ENCODE assay signal across 9 cellular contexts in genomic region chr19:44718441-44719261, GRCh38. TPM values are rescaled to one million over a fixed set of nuclear protein-coding genes. Genes with fewer than 3 reads are reported as not detected.
A peak's percentile ranks its signal among the peaks of the same experiment; 100 is the strongest.
DNase-seq lines count a peak whose midpoint lies in the region; ATAC-seq and TF ChIP-seq lines count a peak whose summit lies in the region.
"Had no signal": no experiment of that assay in that cellular context is flagged by ENCODE, and none has a peak within 500 bp of the region (broad histone marks: within the 10 kb centered on the region; RNA-seq: fewer than 3 reads in every experiment).

No MANE protein-coding gene starts in this region.

- intact Hi-C loops in natural killer cell (cut with micrococcal nuclease) = no loop called here
- intact Hi-C loops in aorta (cut with DNase I) = no loop called here

- H2BK12ac ChIP-seq in mesenchymal stem cell (ENCODE audit: low read length in 2 of 2) = peak overlapping the region; percentile 84 to 99

- H3K4me1 ChIP-seq in duodenal mucosa (ENCODE audit: control insufficient read depth in 1 of 2, insufficient read depth in 2 of 2, low read length in 2 of 2) = peaks cover 26 to 27% of the 10 kb centered on the region in 2 donors
- peaks cover 17% of the 10 kb centered on the region for H3K4me1 ChIP-seq in mesenchymal stem cell (ENCODE audit: control insufficient read depth, insufficient read depth, low read depth, low read length)
- H3K4me1 ChIP-seq in aorta (ENCODE audit: control insufficient read depth in 1 of 2, insufficient read depth in 2 of 2, low read length in 2 of 2) = no peaks in the 10 kb centered on the region

- peaks cover 3% of the 10 kb centered on the region for H3K9me3 Mint-ChIP-seq in natural killer cell treated with Interleukin-12 subunit alpha and Interleukin-12 subunit beta and Interleukin-15 and Interleukin-18, amount 100 ng/mL, for 72 hours
- H3K9me3 Mint-ChIP-seq in natural killer cell = peaks cover 0 to 2% of the 10 kb centered on the region in 2 donors

- peak overlapping the region; percentile 55 for H3K4me2 ChIP-seq in mesenchymal stem cell (ENCODE audit: low read length, poor library complexity, severe bottlenecking)

- H3K9ac ChIP-seq in duodenal mucosa (ENCODE audit: low read depth in 1 of 2, low read length in 2 of 2) (peak overlapping the region; percentile 57), mesenchymal stem cell (ENCODE audit: low read length) (peak overlapping the region; percentile 71)

- H3K9me3 ChIP-seq in duodenal mucosa (ENCODE audit: control insufficient read depth in 1 of 2, low read length in 2 of 2) (peaks cover 6 to 10% of the 10 kb centered on the region in 2 donors), mesenchymal stem cell (ENCODE audit: control insufficient read depth, low read length) (peaks cover 5% of the 10 kb centered on the region), aorta (ENCODE audit: control insufficient read depth, low read length) (no peaks in the 10 kb centered on the region)

- peak overlapping the region in 1 of 2 donors; percentile 32 for H3K4me3 ChIP-seq in duodenal mucosa (ENCODE audit: low read depth in 1 of 2, low read length in 2 of 2)
- H3K4me3 ChIP-seq in mesenchymal stem cell (ENCODE audit: insufficient read depth in 1 of 2, low read depth in 1 of 2, low read length in 2 of 2) = peak overlapping the region in 1 of 2 experiments; percentile 4
- no peak overlapping the region for H3K4me3 ChIP-seq in aorta (ENCODE audit: low read length in 2 of 2)

- no peak for ATAC-seq in natural killer cell treated with Interleukin-12 subunit alpha and Interleukin-12 subunit beta and Interleukin-15 and Interleukin-18, amount 100 ng/mL, for 72 hours
- ATAC-seq in natural killer cell (no peak), aorta (ENCODE audit: low FRiP score) (peak; percentile 83), GM19324 (IDR thresholded peaks at IDR 0.05; ENCODE audit: low FRiP score, unreplicated experiment) (no peak)

- no peak overlapping the region for H3K23ac ChIP-seq in mesenchymal stem cell (ENCODE audit: low read length in 2 of 2)

- H3K36me3 Mint-ChIP-seq in natural killer cell treated with Interleukin-12 subunit alpha and Interleukin-12 subunit beta and Interleukin-15 and Interleukin-18, amount 100 ng/mL, for 72 hours = peaks cover 17% of the 10 kb centered on the region
- no peaks in the 10 kb centered on the region for H3K36me3 Mint-ChIP-seq in natural killer cell

- H3K27me3 ChIP-seq in duodenal mucosa (ENCODE audit: control insufficient read depth in 1 of 2, insufficient read depth in 2 of 2, low read length in 2 of 2) (no peaks in the 10 kb centered on the region), mesenchymal stem cell (ENCODE audit: control insufficient read depth in 1 of 2, insufficient read depth in 1 of 2, low read length in 2 of 2) (no peaks in the 10 kb centered on the region), aorta (ENCODE audit: control insufficient read depth in 1 of 2, insufficient read depth in 2 of 2, low read length in 1 of 2) (no peaks in the 10 kb centered on the region)

- H4K91ac ChIP-seq in mesenchymal stem cell (ENCODE audit: low read length) = peak overlapping the region; percentile 99

- H3K4ac ChIP-seq in mesenchymal stem cell (ENCODE audit: low read depth in 1 of 2, low read length in 2 of 2) = peak overlapping the region; percentile 69 to 91

- DNase-seq in natural killer cell treated with Interleukin-12 subunit alpha and Interleukin-12 subunit beta and Interleukin-15 and Interleukin-18, amount 100 ng/mL, for 72 hours (ENCODE audit: low spot score) = peak; percentile 8
- DNase-seq in natural killer cell (no peak), mesenchymal stem cell (peak; percentile 83), aorta (peak; percentile 87 to 91), Kasumi-1 (lab: John Stamatoyannopoulos, UW) (no peak), DMS114 treated with DMSO at 0.1 percent for 48 hours (lab: John Stamatoyannopoulos, UW; ENCODE audit: unreplicated experiment) (no peak)

- H2BK15ac ChIP-seq in mesenchymal stem cell (ENCODE audit: low read depth, poor library complexity, severe bottlenecking) = peak overlapping the region; percentile 92

- H3K27ac ChIP-seq in duodenal mucosa (ENCODE audit: low read depth, low read length) = peak overlapping the region; percentile 66
- H3K27ac ChIP-seq in mesenchymal stem cell (ENCODE audit: low read length, poor library complexity, severe bottlenecking) = peak overlapping the region; percentile 61
- H3K27ac ChIP-seq in aorta (ENCODE audit: low read depth in 1 of 2, low read length in 2 of 2) = peak overlapping the region in 1 of 2 donors; percentile 39

- peak overlapping the region; percentile 98 for H3K18ac ChIP-seq in mesenchymal stem cell (ENCODE audit: low read depth in 1 of 2, low read length in 2 of 2)

- TF ChIP-seq CTCF in natural killer cell (IDR thresholded peaks at IDR 0.05) = no peak

- peak overlapping the region; percentile 68 for H2BK5ac ChIP-seq in mesenchymal stem cell (ENCODE audit: low read depth, low read length, poor library complexity, severe bottlenecking)

- peak overlapping the region in 1 of 2 donors; percentile 84 for H3K27ac Mint-ChIP-seq in natural killer cell treated with Interleukin-12 subunit alpha and Interleukin-12 subunit beta and Interleukin-15 and Interleukin-18, amount 100 ng/mL, for 72 hours
- no peak overlapping the region for H3K27ac Mint-ChIP-seq in natural killer cell

- peak overlapping the region; percentile 86 for H2BK120ac ChIP-seq in mesenchymal stem cell (ENCODE audit: low read depth, low read length)

- H2AFZ ChIP-seq in mesenchymal stem cell (ENCODE audit: low read depth, low read length) = no peak overlapping the region

- H3K4me1 Mint-ChIP-seq in natural killer cell treated with Interleukin-12 subunit alpha and Interleukin-12 subunit beta and Interleukin-15 and Interleukin-18, amount 100 ng/mL, for 72 hours (ENCODE audit: low read depth in 2 of 2) = peaks cover 17 to 22% of the 10 kb centered on the region in 2 donors
- peaks cover 0 to 2% of the 10 kb centered on the region in 2 donors for H3K4me1 Mint-ChIP-seq in natural killer cell

- no peaks in the 10 kb centered on the region for H3K27me3 Mint-ChIP-seq in natural killer cell treated with Interleukin-12 subunit alpha and Interleukin-12 subunit beta and Interleukin-15 and Interleukin-18, amount 100 ng/mL, for 72 hours
- peaks cover 0 to 4% of the 10 kb centered on the region in 2 donors for H3K27me3 Mint-ChIP-seq in natural killer cell (ENCODE audit: low read depth in 2 of 2)

- 44% methylated on average over 10 of the region's 11 CpGs for WGBS in mesenchymal stem cell
- 9 to 11% methylated on average over 11 of the region's 11 CpGs for WGBS in aorta, 2 donors

- no peaks in the 10 kb centered on the region for H3K79me1 ChIP-seq in mesenchymal stem cell (replicated peaks; ENCODE audit: low read length, poor library complexity, severe bottlenecking)

- H2AK5ac ChIP-seq in mesenchymal stem cell (ENCODE audit: low read length, severe bottlenecking) = peak overlapping the region; percentile 82

- H4K8ac ChIP-seq in mesenchymal stem cell (ENCODE audit: low read length) = peak overlapping the region; percentile 97

- peak overlapping the region in 1 of 2 experiments; percentile 35 for H3K14ac ChIP-seq in mesenchymal stem cell (ENCODE audit: low read length in 2 of 2)

- H3K36me3 ChIP-seq in duodenal mucosa (ENCODE audit: control insufficient read depth in 1 of 2, insufficient read depth in 2 of 2, low read length in 2 of 2) (no peaks in the 10 kb centered on the region), mesenchymal stem cell (ENCODE audit: control insufficient read depth in 1 of 2, insufficient read depth in 2 of 2, low read depth in 1 of 2, low read length in 2 of 2) (no peaks in the 10 kb centered on the region), aorta (ENCODE audit: control insufficient read depth in 1 of 2, insufficient read depth in 2 of 2, low read length in 1 of 2) (no peaks in the 10 kb centered on the region)

- no peak overlapping the region for H3K4me3 Mint-ChIP-seq in natural killer cell treated with Interleukin-12 subunit alpha and Interleukin-12 subunit beta and Interleukin-15 and Interleukin-18, amount 100 ng/mL, for 72 hours
- no peak overlapping the region for H3K4me3 Mint-ChIP-seq in natural killer cell

RNA-seq across cellular contexts. Expression of gene CEACAM16, which starts 19.7 kb away (rescaled TPM):
- not detected for total RNA-seq in natural killer cell treated with Interleukin-12 subunit alpha and Interleukin-12 subunit beta and Interleukin-15 and Interleukin-18, amount 100 ng/mL, for 72 hours
- total RNA-seq in natural killer cell (not detected), aorta (under 1 TPM in 1 of 2 donors, not detected in 1; 0.36 TPM)
- not detected for polyA plus RNA-seq in mesenchymal stem cell (2013, experiment 1 of 2)
- polyA plus RNA-seq in mesenchymal stem cell (2013, experiment 2 of 2) = not detected
- polyA plus RNA-seq in aorta = not detected
- polyA plus RNA-seq: BJ had no signal

RNA-seq across cellular contexts. Expression of gene BCL3, which starts 29.9 kb away (rescaled TPM):
- total RNA-seq in natural killer cell treated with Interleukin-12 subunit alpha and Interleukin-12 subunit beta and Interleukin-15 and Interleukin-18, amount 100 ng/mL, for 72 hours = 100 to 1,000 TPM; 117 to 122 TPM
- total RNA-seq in natural killer cell (100 to 1,000 TPM; 152 to 199 (median 164) TPM), aorta (100 to 1,000 TPM in 1 of 2 donors, 10 to 100 TPM in 1; 46.4 to 102 TPM)
- polyA plus RNA-seq in mesenchymal stem cell (2013, experiment 1 of 2) = 48.8 TPM
- 47.7 TPM for polyA plus RNA-seq in mesenchymal stem cell (2013, experiment 2 of 2)
- 10 to 100 TPM; 29.9 to 36.2 TPM for polyA plus RNA-seq in aorta

RNA-seq across cellular contexts. Expression of gene CEACAM19, which starts 47.4 kb away (rescaled TPM):
- 1 to 10 TPM; 1.6 to 1.9 TPM for total RNA-seq in natural killer cell treated with Interleukin-12 subunit alpha and Interleukin-12 subunit beta and Interleukin-15 and Interleukin-18, amount 100 ng/mL, for 72 hours
- total RNA-seq in natural killer cell (1 to 10 TPM; 2.6 to 4.1 (median 2.7) TPM), aorta (10 to 100 TPM; 12.7 TPM)
- polyA plus RNA-seq in mesenchymal stem cell (2013, experiment 1 of 2) = 2.2 TPM
- 1.8 TPM for polyA plus RNA-seq in mesenchymal stem cell (2013, experiment 2 of 2)
- polyA plus RNA-seq in aorta = 10 to 100 TPM in 1 of 2 donors, 1 to 10 TPM in 1; 1.8 to 18.4 TPM

RNA-seq across cellular contexts. Expression of gene CBLC, which starts 59.0 kb away (rescaled TPM):
- not detected for total RNA-seq in natural killer cell treated with Interleukin-12 subunit alpha and Interleukin-12 subunit beta and Interleukin-15 and Interleukin-18, amount 100 ng/mL, for 72 hours
- not detected for total RNA-seq in natural killer cell
- not detected for polyA plus RNA-seq in mesenchymal stem cell (2013, experiment 1 of 2)
- polyA plus RNA-seq in mesenchymal stem cell (2013, experiment 2 of 2) = not detected
- not detected for total RNA-seq in aorta
- polyA plus RNA-seq in aorta = 10 to 100 TPM in 1 of 2 donors, not detected in 1; 13.3 TPM
- polyA plus RNA-seq: BJ had no signal

Comparison
In these comparisons a context has a peak if more than half of its experiments do, and no peak if none do; other contexts are left out.
1. DNase-seq: peak in natural killer cell treated with Interleukin-12 subunit alpha and Interleukin-12 subunit beta and Interleukin-15 and Interleukin-18, amount 100 ng/mL, for 72 hours (single experiment), mesenchymal stem cell (single experiment) and aorta (2 of 2); none in natural killer cell (single experiment), Kasumi-1 (0 of 2) and DMS114 treated with DMSO at 0.1 percent for 48 hours (single experiment).